ENCODE assay signal across 8 cellular contexts in genomic region chr2:241508510-241509407, GRCh38. TPM values are rescaled to one million over a fixed set of nuclear protein-coding genes. Genes with fewer than 3 reads are reported as not detected.
A peak's percentile ranks its signal among the peaks of the same experiment; 100 is the strongest.
DNase-seq lines count a peak whose midpoint lies in the region; ATAC-seq and TF ChIP-seq lines count a peak whose summit lies in the region.

STK25 (minus strand) TSS chr2:241508584; CDS start chr2:241508035, 549 bp downstream.

- no peaks in the 10 kb centered on the region for H3K9me2 ChIP-seq in PC-9 (ENCODE audit: insufficient read depth)

- H3K36me3 ChIP-seq in PC-9 (ENCODE audit: low read depth) (peaks cover 5% of the 10 kb centered on the region; the same call in 1 of the 2 replicates), mucosa of stomach (ENCODE audit: control insufficient read depth, insufficient read depth, low read length) (no peaks in the 10 kb centered on the region)

- CTCF ChIA-PET in PC-9 (lab: Charles Lee): interaction anchor here (0.6 kb wide), 3 partner anchors 48 to 562 kb away, joined by 3 to 9 read pairs (median 3); no protein-coding TSS in a partner anchor

- peak within 1 kb of the TSS; percentile 69 for H3K9ac ChIP-seq in mucosa of stomach (ENCODE audit: low read length)

- POLR2A ChIA-PET in PC-9 (lab: Charles Lee; ENCODE audit: unreplicated experiment): interaction anchor here (0.6 kb wide), 1 partner anchor 148 kb away, joined by 4 read pairs; no protein-coding TSS in a partner anchor

- H3K4me1 ChIP-seq in PC-9 (replicated peaks; ENCODE audit: insufficient read depth) (peaks cover 19% of the 10 kb centered on the region), mucosa of stomach (ENCODE audit: control insufficient read depth, insufficient read depth, low read length) (peaks cover 21% of the 10 kb centered on the region)

- peak; percentile 67 for TF ChIP-seq POLR2A in erythroblast (IDR thresholded peaks at IDR 0.05; ENCODE audit: low read length)

- H3F3A ChIP-seq in PC-9 (ENCODE audit: insufficient read depth, low read depth): peaks cover 7% of the 10 kb centered on the region; the same call in 1 of the 2 replicates

- intact Hi-C loops in PC-9 (cut with micrococcal nuclease; ENCODE audit: unreplicated experiment): loop anchor here (1.0 to 5.0 kb wide), 8 partner anchors 36 to 191 kb away; partner anchors contain the start of genes ATG4B, FARP2, HDLBP and SEPTIN2

- DNase-seq in DMS153 treated with DMSO at 0.1 percent for 48 hours (lab: John Stamatoyannopoulos, UW; ENCODE audit: unreplicated experiment) (peak; percentile 94), PC-9 (peak; percentile 96 to 100), erythroblast (lab: John Stamatoyannopoulos, UW) (peak; percentile 97)
- peak; percentile 97 for DNase-seq in Jurkat, Clone E6-1 (ENCODE audit: low read depth, low spot score)
- peak; percentile 98 for DNase-seq in activated T-cell treated with anti-CD3 and anti-CD28 coated beads, Interleukin-2, amount 50 U/mL, for 1 hour
- DNase-seq in stimulated activated CD8-positive, alpha-beta memory T cell treated with anti-CD3 and anti-CD28 coated beads, Interleukin-7, amount 100 ng/mL, for 1 hour (ENCODE audit: low read depth in 2 of 2): peak; percentile 89 to 95

- peak within 1 kb of the TSS; percentile 99 for H2AFZ ChIP-seq in PC-9

- H3K4me2 ChIP-seq in PC-9: peak within 1 kb of the TSS; percentile 97

- H3K9me3 ChIP-seq in PC-9 (ENCODE audit: insufficient read depth, low read depth) (no peaks in the 10 kb centered on the region), mucosa of stomach (ENCODE audit: control insufficient read depth, low read length) (no peaks in the 10 kb centered on the region)

- ATAC-seq in GM21619 (IDR thresholded peaks at IDR 0.05; ENCODE audit: unreplicated experiment): peak; percentile 90

- BruUV-seq in PC-9 (replicated peaks; lab: Mats Ljungman, UMichigan): no TSS peak

- H4K20me1 ChIP-seq in PC-9 (ENCODE audit: insufficient read depth): peaks cover 34% of the 10 kb centered on the region

- no peak for TF ChIP-seq CTCF in PC-9 (conservative IDR thresholded peaks at IDR 0.05)

- peak within 1 kb of the TSS; percentile 52; the same call in 1 of the 2 replicates for H3K27ac ChIP-seq in PC-9

- H3K4me3 ChIP-seq in Jurkat, Clone E6-1 (ENCODE audit: low read length): peak within 1 kb of the TSS; percentile 79
- peak within 1 kb of the TSS; percentile 97 for H3K4me3 ChIP-seq in PC-9
- peak within 1 kb of the TSS; percentile 65 for H3K4me3 ChIP-seq in mucosa of stomach (ENCODE audit: low read length)

- H3K27me3 ChIP-seq in PC-9 (ENCODE audit: insufficient read depth, low read depth) (no peaks in the 10 kb centered on the region), mucosa of stomach (ENCODE audit: control insufficient read depth, insufficient read depth, low read length) (no peaks in the 10 kb centered on the region)

- H3K79me2 ChIP-seq in PC-9 (ENCODE audit: low read depth): peaks cover 49% of the 10 kb centered on the region

RNA-seq across cellular contexts. Expression of gene STK25, which starts in this region (rescaled TPM):
- 234 TPM for polyA plus RNA-seq in Jurkat, Clone E6-1 (2012; ENCODE audit: insufficient read depth, insufficient read length)
- 201 and 268 TPM in 2 replicates for total RNA-seq in PC-9 (2021)

Comparison
In these comparisons a context has a peak if more than half of its experiments do, and no peak if none do; other contexts are left out.
1. Peak in every context shown above with its lines: DNase-seq, ATAC-seq, H3K4me3 ChIP-seq and H3K27ac ChIP-seq.